7 cellular contexts compared by ENCODE assay signal in genomic region chr21:44134732-44135131, GRCh38. TPM values are rescaled to one million over a fixed set of nuclear protein-coding genes. Genes with fewer than 3 reads are reported as not detected.
A peak's percentile ranks its signal among the peaks of the same experiment; 100 is the strongest.
DNase-seq lines count a peak whose midpoint lies in the region; ATAC-seq, FAIRE-seq and TF ChIP-seq lines count a peak whose summit lies in the region.
"Not testable (repeated sequence)": the region's sequence is repeated elsewhere in the genome, so short reads cannot be mapped to it uniquely, and the experiment has no call there.

No MANE protein-coding gene starts in this region.

- not testable (repeated sequence) for H3K4me3 ChIP-seq in GM12878; bronchial epithelial cell (ENCODE audit: low read depth, low read length); right lobe of liver; pancreas; upper lobe of right lung

- TF ChIP-seq EP300 in GM12878 (IDR thresholded peaks at IDR 0.05; ENCODE audit: borderline replicate concordance in 1 of 2, control insufficient read depth in 1 of 2, low read depth in 2 of 2, low read length in 2 of 2), result not testable (repeated sequence)

- not testable (repeated sequence) for H2AFZ ChIP-seq in GM12878 (ENCODE audit: control insufficient read depth, low read depth, low read length)

- not testable (repeated sequence) for H3K4me2 ChIP-seq in GM12878 (ENCODE audit: control insufficient read depth, insufficient read depth)

- not testable (repeated sequence) for H3K9ac ChIP-seq in GM12878 (ENCODE audit: control insufficient read depth, insufficient read depth, low read length)

- FAIRE-seq in GM12892 (lab: Jason Lieb, UNC) (peak; percentile 21), GM12878 (lab: Jason Lieb, UNC) (peak; percentile 56), bronchial epithelial cell (lab: Jason Lieb, UNC) (peak; percentile 23)
- not testable (repeated sequence) for FAIRE-seq in pancreas (lab: Jason Lieb, UNC)

- RAD21 ChIA-PET in GM12878 (lab: Charles Lee; ENCODE audit: unreplicated experiment), result not testable (repeated sequence)

- not testable (repeated sequence) for H3K27ac ChIP-seq in GM12878 (ENCODE audit: control insufficient read depth, insufficient read depth); right lobe of liver; pancreas; upper lobe of right lung

- no CpG with 5 or more reads among the region's 8 CpGs for WGBS in GM12878 (ENCODE audit: insufficient coverage, insufficient replicate concordance, low lambda C conversion rate, missing lambda C conversion rate)
- no CpG with 5 or more reads among the region's 8 CpGs for WGBS in right lobe of liver (ENCODE audit: insufficient coverage, low coverage, low lambda C conversion rate, missing lambda C conversion rate)
- whole genome bisulfite sequencing in pancreas, 2 donors, result no CpG with 5 or more reads among the region's 8 CpGs

- intact Hi-C loops in GM12878 (cut with micrococcal nuclease; ENCODE audit: unreplicated experiment); right lobe of liver (cut with DNase I); pancreas (cut with DNase I); upper lobe of right lung (cut with DNase I): not testable (repeated sequence)

- H3K4me1 ChIP-seq in GM12878 (ENCODE audit: control insufficient read depth, insufficient read depth, low read length); right lobe of liver; pancreas; upper lobe of right lung: not testable (repeated sequence)

- TF ChIP-seq CTCF in GM12878 (IDR thresholded peaks at IDR 0.05 in 2 of 3, conservative IDR thresholded peaks at IDR 0.05 in 1 of 3; ENCODE audit: control insufficient read depth in 2 of 3, extremely low read depth in 1 of 3, insufficient read depth in 1 of 3, low read depth in 3 of 3, low read length in 3 of 3); bronchial epithelial cell (IDR thresholded peaks at IDR 0.05; ENCODE audit: insufficient read depth, low read length, severe bottlenecking); right lobe of liver (IDR thresholded peaks at IDR 0.05); pancreas (IDR thresholded peaks at IDR 0.05); upper lobe of right lung (IDR thresholded peaks at IDR 0.05): not testable (repeated sequence)

- ATAC-seq in GM12878 (peak; percentile 28), left lobe of liver (peak; percentile 58), right lobe of liver (peak; percentile 46 to 64 (median 60)), pancreas (peak in 3 of 4 donors; percentile 22 to 37 (median 23)), upper lobe of right lung (peak; percentile 34)

- H4K20me1 ChIP-seq in GM12878 (ENCODE audit: control insufficient read depth, insufficient read depth), result not testable (repeated sequence)

- not testable (repeated sequence) for BruUV-seq in GM12878 (replicated peaks; lab: Mats Ljungman, UMichigan)

- not testable (repeated sequence) for TF ChIP-seq POLR2A in GM12892 (IDR thresholded peaks at IDR 0.05; ENCODE audit: low read depth, low read length); GM12878 (IDR thresholded peaks at IDR 0.05; ENCODE audit: low read depth, low read length); right lobe of liver (IDR thresholded peaks at IDR 0.05)

- SMC1A ChIA-PET in GM12878 (lab: Charles Lee; ENCODE audit: uncharacterized antibody, unreplicated experiment), result not testable (repeated sequence)

- not testable (repeated sequence) for TF ChIP-seq RAD21 in GM12878 (IDR thresholded peaks at IDR 0.05; ENCODE audit: insufficient read depth, low read depth, low read length)

- POLR2A ChIA-PET in GM12878 (lab: Charles Lee), result not testable (repeated sequence)

- DNase-seq in GM12892 (ENCODE audit: insufficient read length); GM12878 (ENCODE audit: low read depth, low spot score); bronchial epithelial cell (ENCODE audit: low read depth); left lobe of liver (ENCODE audit: low spot score); right lobe of liver; pancreas; upper lobe of right lung: not testable (repeated sequence)

- in situ Hi-C loops in GM12878 (cut with MboI), result not testable (repeated sequence)

- not testable (repeated sequence) for H3K79me2 ChIP-seq in GM12878 (ENCODE audit: control insufficient read depth, insufficient read depth, low read length)

- not testable (repeated sequence) for H3K9me3 ChIP-seq in GM12878 (replicated peaks; ENCODE audit: control insufficient read depth, insufficient read depth, low read length); right lobe of liver; pancreas; upper lobe of right lung

- H3K27me3 ChIP-seq in GM12878 (replicated peaks in 1 of 2; ENCODE audit: control insufficient read depth in 2 of 2, insufficient read depth in 2 of 2, low read length in 1 of 2); bronchial epithelial cell (ENCODE audit: control insufficient read depth, insufficient read depth, low read length); right lobe of liver; pancreas; upper lobe of right lung: not testable (repeated sequence)

- CTCF ChIA-PET in GM12878 (lab: Yijun Ruan, JAX), result not testable (repeated sequence)

- H3K36me3 ChIP-seq in GM12878 (ENCODE audit: control insufficient read depth in 2 of 2, insufficient read depth in 2 of 2, low read length in 1 of 2); bronchial epithelial cell (ENCODE audit: control insufficient read depth, insufficient read depth, low read length); right lobe of liver; pancreas; upper lobe of right lung: not testable (repeated sequence)

RNA-seq across cellular contexts. Expression of gene GATD3, which starts 1.2 kb away (rescaled TPM):
- 31.5 TPM for polyA plus RNA-seq in GM12892 (2012; ENCODE audit: missing spikeins)
- 64.9 and 65.2 TPM in 2 replicates for total RNA-seq in GM12878 (2013; cell fraction: nucleolus; rRNA removed)
- total RNA-seq in GM12878 (2014; rRNA removed) (9.0 and 12.2 TPM in 2 replicates), GM12878 (2014; rRNA removed; fragmentation: Illumina TruSeq; extraction: Trizol) (6.0 and 8.4 TPM in 2 replicates), GM12878 (2021) (13.5 and 20.7 TPM in 2 replicates), bronchial epithelial cell (15.5 and 21.0 TPM in 2 replicates), left lobe of liver (41.2 TPM), right lobe of liver (10 to 100 TPM in 3 of 6 experiments, 1 to 10 TPM in 3; 5.8 to 83.8 (median 11.1) TPM), pancreas (10 to 100 TPM in 1 of 6 donors, 1 to 10 TPM in 5; 4.2 to 10.0 (median 5.9) TPM), upper lobe of right lung (44.5 TPM)
- 9.3 TPM for polyA plus RNA-seq in GM12878 (2011; ENCODE audit: low read depth)
- polyA plus RNA-seq in GM12878 (2011; rRNA removed) (9.7 and 19.4 TPM in 2 replicates), GM12878 (2014; fragmentation: Illumina TruSeq; extraction: Trizol) (4.8 and 10.0 TPM in 2 replicates), GM12878 (2014; fragmentation: Nextera tagmentation; extraction: Ambion mirVana) (1 to 10 TPM; 1.5 to 2.1 TPM), GM12878 (2014; rRNA removed) (15.2 and 15.3 TPM in 2 replicates), GM12878 (2016; fragmentation: Nextera tagmentation; extraction: Ambion mirVana) (10 to 100 TPM; 12.9 to 16.7 TPM), pancreas (1 to 10 TPM; 4.6 to 6.0 TPM)
- 26.0 and 27.9 TPM in 2 replicates for polyA plus RNA-seq in GM12878 (2011; cell fraction: cytosol; rRNA removed)
- polyA plus RNA-seq in GM12878 (2011; cell fraction: nucleus; rRNA removed), result 75.7 TPM in 2 replicates
- 14.9 and 17.7 TPM in 2 replicates for polyA plus RNA-seq in GM12878 (2012)
- polyA minus RNA-seq in GM12878 (2011; rRNA and poly(A)+ RNA removed), result 25.5 and 25.6 TPM in 2 replicates
- 6.0 TPM in 2 replicates for polyA minus RNA-seq in GM12878 (2011; cell fraction: cytosol; rRNA and poly(A)+ RNA removed)
- polyA minus RNA-seq in GM12878 (2011; cell fraction: nucleus; rRNA and poly(A)+ RNA removed), result 15.0 and 28.5 TPM in 2 replicates

RNA-seq across cellular contexts. Expression of gene PWP2, which starts 27.5 kb away (rescaled TPM):
- polyA plus RNA-seq in GM12892 (2012; ENCODE audit: missing spikeins), result 8.2 TPM
- 13.6 and 16.5 TPM in 2 replicates for total RNA-seq in GM12878 (2013; cell fraction: nucleolus; rRNA removed)
- 8.6 and 9.4 TPM in 2 replicates for total RNA-seq in GM12878 (2014; rRNA removed)
- 0.72 and 1.2 TPM in 2 replicates for total RNA-seq in GM12878 (2014; rRNA removed; fragmentation: Illumina TruSeq; extraction: Trizol)
- total RNA-seq in GM12878 (2021), result 2.5 and 2.8 TPM in 2 replicates
- 1.8 TPM for polyA plus RNA-seq in GM12878 (2011; ENCODE audit: low read depth)
- polyA plus RNA-seq in GM12878 (2011; rRNA removed), result 2.6 and 5.2 TPM in 2 replicates
- 3.2 and 3.4 TPM in 2 replicates for polyA plus RNA-seq in GM12878 (2011; cell fraction: cytosol; rRNA removed)
- 14.6 and 18.6 TPM in 2 replicates for polyA plus RNA-seq in GM12878 (2011; cell fraction: nucleus; rRNA removed)
- polyA plus RNA-seq in GM12878 (2012), result 2.5 and 4.8 TPM in 2 replicates
- polyA plus RNA-seq in GM12878 (2014; fragmentation: Illumina TruSeq; extraction: Trizol), result 2.1 TPM in 2 replicates
- under 1 TPM; 0.03 to 0.09 TPM for polyA plus RNA-seq in GM12878 (2014; fragmentation: Nextera tagmentation; extraction: Ambion mirVana)
- 4.2 and 5.5 TPM in 2 replicates for polyA plus RNA-seq in GM12878 (2014; rRNA removed)
- polyA plus RNA-seq in GM12878 (2016; fragmentation: Nextera tagmentation; extraction: Ambion mirVana), result 1 to 10 TPM; 1.8 to 1.9 TPM
- 0.59 and 2.9 TPM in 2 replicates for polyA minus RNA-seq in GM12878 (2011; rRNA and poly(A)+ RNA removed)
- 0.73 and 1.6 TPM in 2 replicates for polyA minus RNA-seq in GM12878 (2011; cell fraction: cytosol; rRNA and poly(A)+ RNA removed)
- 8.2 and 13.1 TPM in 2 replicates for polyA minus RNA-seq in GM12878 (2011; cell fraction: nucleus; rRNA and poly(A)+ RNA removed)
- 14.7 and 23.3 TPM in 2 replicates for total RNA-seq in bronchial epithelial cell
- total RNA-seq in left lobe of liver, result 4.8 TPM
- total RNA-seq in right lobe of liver, result 1 to 10 TPM in 5 of 6 experiments, under 1 TPM in 1; 0.93 to 7.5 (median 3.0) TPM
- 1 to 10 TPM in 5 of 6 donors, under 1 TPM in 1; 0.87 to 5.8 (median 2.2) TPM for total RNA-seq in pancreas
- 10 to 100 TPM in 1 of 2 donors, 1 to 10 TPM in 1; 5.6 to 10.5 TPM for polyA plus RNA-seq in pancreas
- total RNA-seq in upper lobe of right lung, result 9.9 TPM
